ENCODE assay signal across 15 cellular contexts in genomic region chr9:4902135-4902475, GRCh38.
DNase-seq lines count a peak whose midpoint lies in the region; ATAC-seq and TF ChIP-seq lines count a peak whose summit lies in the region.
"Had no signal": no experiment of that assay in that cellular context is flagged by ENCODE, and none has a peak within 500 bp of the region (broad histone marks: within the 10 kb centered on the region; RNA-seq: fewer than 3 reads in every experiment).

No MANE protein-coding gene starts in this region.

- H3K27ac ChIP-seq in mesendoderm (ENCODE audit: low read depth, low read length) = no peak overlapping the region
- peak overlapping the region in 1 of 2 donors; percentile 11 for H3K27ac ChIP-seq in thoracic aorta

- no TSS peak for BruUV-seq in MCF 10A (replicated peaks; lab: Mats Ljungman, UMichigan)

- H3K4me1 ChIP-seq in mesendoderm (ENCODE audit: control insufficient read depth, low read depth, low read length) (no peaks in the 10 kb centered on the region), thoracic aorta (ENCODE audit: control insufficient read depth in 1 of 2, low read depth in 2 of 2) (peaks cover 19 to 30% of the 10 kb centered on the region in 2 donors)

- H3K36me3 ChIP-seq in mesendoderm (ENCODE audit: control insufficient read depth, insufficient read depth, low read length) (no peaks in the 10 kb centered on the region), thoracic aorta (no peaks in the 10 kb centered on the region)
- H3K36me3 ChIP-seq: stomach had no signal

- H3K56ac ChIP-seq in mesendoderm (ENCODE audit: low read length) = peak overlapping the region; percentile 46

- H3K36me3 Mint-ChIP-seq in activated naive CD8-positive, alpha-beta T cell treated with anti-CD3 and anti-CD28 coated beads, Interleukin-2, amount 10 ng/mL, durations not matched to agents 7 days and 5 days = peaks cover 19% of the 10 kb centered on the region
- H3K36me3 Mint-ChIP-seq in activated naive CD8-positive, alpha-beta T cell treated with anti-CD3 and anti-CD28 coated beads for 36 hours = peaks cover 32% of the 10 kb centered on the region
- H3K36me3 Mint-ChIP-seq in dendritic cell treated with granulocyte-macrophage colony-stimulating factor and Interleukin-4, amounts not matched to agents 40 ng/mL and 50 ng/mL, for 4 days (ENCODE audit: low read depth) = no peaks in the 10 kb centered on the region
- no peaks in the 10 kb centered on the region for H3K36me3 Mint-ChIP-seq in MCF 10A (ENCODE audit: insufficient read depth, unreplicated experiment)

- no peak overlapping the region for H3K23ac ChIP-seq in mesendoderm (ENCODE audit: low read length)

- H3K4ac ChIP-seq in mesendoderm (ENCODE audit: low read depth, low read length) = no peak overlapping the region

- H3K27me3 Mint-ChIP-seq in activated naive CD8-positive, alpha-beta T cell treated with anti-CD3 and anti-CD28 coated beads, Interleukin-2, amount 10 ng/mL, durations not matched to agents 7 days and 5 days = no peaks in the 10 kb centered on the region
- H3K27me3 Mint-ChIP-seq in activated naive CD8-positive, alpha-beta T cell treated with anti-CD3 and anti-CD28 coated beads for 36 hours = no peaks in the 10 kb centered on the region
- peaks cover 4% of the 10 kb centered on the region for H3K27me3 Mint-ChIP-seq in dendritic cell treated with granulocyte-macrophage colony-stimulating factor and Interleukin-4, amounts not matched to agents 40 ng/mL and 50 ng/mL, for 4 days
- H3K27me3 Mint-ChIP-seq in MCF 10A (ENCODE audit: insufficient read depth, unreplicated experiment) = peaks cover 28% of the 10 kb centered on the region
- H3K27me3 Mint-ChIP-seq: T-cell had no signal

- H3K4me2 ChIP-seq in mesendoderm (ENCODE audit: low read length) = no peak overlapping the region

- H3K9me3 Mint-ChIP-seq in activated naive CD8-positive, alpha-beta T cell treated with anti-CD3 and anti-CD28 coated beads, Interleukin-2, amount 10 ng/mL, durations not matched to agents 7 days and 5 days = peaks cover 21% of the 10 kb centered on the region
- H3K9me3 Mint-ChIP-seq in activated naive CD8-positive, alpha-beta T cell treated with anti-CD3 and anti-CD28 coated beads for 36 hours = peaks cover 22% of the 10 kb centered on the region
- H3K9me3 Mint-ChIP-seq in dendritic cell treated with granulocyte-macrophage colony-stimulating factor and Interleukin-4, amounts not matched to agents 40 ng/mL and 50 ng/mL, for 4 days = peaks cover 23% of the 10 kb centered on the region
- H3K9me3 Mint-ChIP-seq in MCF 10A (ENCODE audit: unreplicated experiment) = peaks cover 26% of the 10 kb centered on the region

- no peak overlapping the region for H2BK120ac ChIP-seq in mesendoderm (ENCODE audit: low read depth, low read length)

- intact Hi-C loops in dendritic cell treated with granulocyte-macrophage colony-stimulating factor and Interleukin-4, amounts not matched to agents 40 ng/mL and 50 ng/mL, for 4 days (cut with micrococcal nuclease) = no loop called here
- intact Hi-C loops in MCF 10A (cut with micrococcal nuclease) = no loop called here

- H3K4me3 ChIP-seq in mesendoderm (ENCODE audit: low read length) (no peak overlapping the region), thoracic aorta (peak overlapping the region; percentile 58)

- no peak overlapping the region for H3K9ac ChIP-seq in mesendoderm (ENCODE audit: low read length)

- H3K27me3 ChIP-seq in mesendoderm (ENCODE audit: insufficient read depth, low read length, poor library complexity) (no peaks in the 10 kb centered on the region), thoracic aorta (replicated peaks; ENCODE audit: insufficient read depth) (no peaks in the 10 kb centered on the region)
- H3K27me3 ChIP-seq: stomach had no signal

- no peak overlapping the region for H4K5ac ChIP-seq in mesendoderm (ENCODE audit: low read length)

- no CpG with 5 or more reads among the region's 8 CpGs for WGBS in mesendoderm (ENCODE audit: extremely low coverage, insufficient coverage, low lambda C conversion rate)

- no peak overlapping the region for H2BK15ac ChIP-seq in mesendoderm (replicated peaks; ENCODE audit: low read depth)

- H3K9me3 ChIP-seq in thoracic aorta = peaks cover 3% of the 10 kb centered on the region

- H3K4me3 Mint-ChIP-seq in activated naive CD8-positive, alpha-beta T cell treated with anti-CD3 and anti-CD28 coated beads, Interleukin-2, amount 10 ng/mL, durations not matched to agents 7 days and 5 days = no peak overlapping the region
- H3K4me3 Mint-ChIP-seq in activated naive CD8-positive, alpha-beta T cell treated with anti-CD3 and anti-CD28 coated beads for 36 hours = no peak overlapping the region
- no peak overlapping the region for H3K4me3 Mint-ChIP-seq in dendritic cell treated with granulocyte-macrophage colony-stimulating factor and Interleukin-4, amounts not matched to agents 40 ng/mL and 50 ng/mL, for 4 days
- no peak overlapping the region for H3K4me3 Mint-ChIP-seq in MCF 10A (ENCODE audit: unreplicated experiment)

- no peak overlapping the region for H3K18ac ChIP-seq in mesendoderm (ENCODE audit: low read length)

- no peak for ATAC-seq in activated naive CD8-positive, alpha-beta T cell treated with anti-CD3 and anti-CD28 coated beads, Interleukin-2, amount 10 ng/mL, durations not matched to agents 7 days and 5 days (ENCODE audit: low read depth)
- ATAC-seq in thoracic aorta (ENCODE audit: insufficient number of reproducible peaks, low FRiP score, low read depth) (no peak), HG03571 (IDR thresholded peaks at IDR 0.05; ENCODE audit: unreplicated experiment) (no peak)
- ATAC-seq: activated T-cell treated with anti-CD3 and anti-CD28 coated beads, Interleukin-2, amount 50 U/mL, for 4 hours had no signal

- TF ChIP-seq CTCF in thoracic aorta (IDR thresholded peaks at IDR 0.05) = no peak
- no peak for TF ChIP-seq CTCF in MCF 10A (IDR thresholded peaks at IDR 0.05; ENCODE audit: unreplicated experiment)

- CTCF ChIA-PET in MCF 10A (lab: Yijun Ruan, JAX) = interaction anchor here (0.6 to 1.8 kb wide), 4 partner anchors 22 to 137 kb away, joined by 3 to 5 read pairs (median 4); no protein-coding TSS in a partner anchor

- H2AK5ac ChIP-seq in mesendoderm (ENCODE audit: low read length) = no peak overlapping the region

- no peak overlapping the region for H2BK5ac ChIP-seq in mesendoderm (ENCODE audit: low read length)

- no peaks in the 10 kb centered on the region for H3K79me2 ChIP-seq in mesendoderm (ENCODE audit: control insufficient read depth, insufficient read depth, low read length)

- H4K8ac ChIP-seq in mesendoderm (ENCODE audit: low read depth, low read length) = no peak overlapping the region

- POLR2A ChIA-PET in activated naive CD8-positive, alpha-beta T cell treated with anti-CD3 and anti-CD28 coated beads, Interleukin-2, amount 10 ng/mL, durations not matched to agents 7 days and 5 days (lab: Charles Lee) = interaction anchor here (0.7 to 1.6 kb wide), 3 partner anchors 83 to 705 kb away, joined by 3 read pairs; partner anchors contain the start of genes JAK2 and RCL1
- POLR2A ChIA-PET in MCF 10A (lab: Yijun Ruan, JAX) = interaction anchor here (0.8 to 1.3 kb wide), 2 partner anchors 14 to 20 kb away, joined by 3 read pairs; no protein-coding TSS in a partner anchor

- peaks cover 2% of the 10 kb centered on the region for H3K4me1 Mint-ChIP-seq in activated naive CD8-positive, alpha-beta T cell treated with anti-CD3 and anti-CD28 coated beads, Interleukin-2, amount 10 ng/mL, durations not matched to agents 7 days and 5 days
- H3K4me1 Mint-ChIP-seq in activated naive CD8-positive, alpha-beta T cell treated with anti-CD3 and anti-CD28 coated beads for 36 hours = peaks cover 5% of the 10 kb centered on the region
- H3K4me1 Mint-ChIP-seq in dendritic cell treated with granulocyte-macrophage colony-stimulating factor and Interleukin-4, amounts not matched to agents 40 ng/mL and 50 ng/mL, for 4 days (ENCODE audit: low read depth) = peaks cover 12% of the 10 kb centered on the region
- H3K4me1 Mint-ChIP-seq in MCF 10A (ENCODE audit: insufficient read depth, unreplicated experiment) = peaks cover 5% of the 10 kb centered on the region

- peak overlapping the region; percentile 66 for H3K27ac Mint-ChIP-seq in activated naive CD8-positive, alpha-beta T cell treated with anti-CD3 and anti-CD28 coated beads, Interleukin-2, amount 10 ng/mL, durations not matched to agents 7 days and 5 days
- H3K27ac Mint-ChIP-seq in activated naive CD8-positive, alpha-beta T cell treated with anti-CD3 and anti-CD28 coated beads for 36 hours = no peak overlapping the region
- H3K27ac Mint-ChIP-seq in dendritic cell treated with granulocyte-macrophage colony-stimulating factor and Interleukin-4, amounts not matched to agents 40 ng/mL and 50 ng/mL, for 4 days = peak overlapping the region; percentile 62
- H3K27ac Mint-ChIP-seq in MCF 10A (ENCODE audit: low read depth, unreplicated experiment) = no peak overlapping the region

- DNase-seq in activated naive CD8-positive, alpha-beta T cell treated with anti-CD3 and anti-CD28 coated beads, Interleukin-2, amount 10 ng/mL, durations not matched to agents 7 days and 5 days = no peak
- no peak for DNase-seq in activated naive CD8-positive, alpha-beta T cell treated with anti-CD3 and anti-CD28 coated beads for 36 hours
- DNase-seq in mesendoderm (no peak), thoracic aorta (ENCODE audit: low spot score) (no peak), HuH-7 (ENCODE audit: low spot score) (no peak), MCF 10A (ENCODE audit: unreplicated experiment) (no peak)
- DNase-seq: activated CD4-positive, alpha-beta T cell treated with anti-CD3 and anti-CD28 coated beads for 4 hours; activated T-cell treated with anti-CD3 and anti-CD28 coated beads, Interleukin-2, amount 50 U/mL, for 4 hours; NCI-H1694 treated with DMSO at 0.1 percent for 48 hours; NCI-H526; stimulated activated CD4-positive, alpha-beta T cell treated with anti-CD3 and anti-CD28 coated beads, Interleukin-12 subunit alpha, Interleukin-12 subunit beta, amount 100 ng/mL, for 4 hours had no signal

- no peaks in the 10 kb centered on the region for H3K79me1 ChIP-seq in mesendoderm (ENCODE audit: low read length)

Comparison
In these comparisons a context has a peak if more than half of its experiments do, and no peak if none do; other contexts are left out.
1. H3K27ac Mint-ChIP-seq: peak in activated naive CD8-positive, alpha-beta T cell treated with anti-CD3 and anti-CD28 coated beads, Interleukin-2, amount 10 ng/mL, durations not matched to agents 7 days and 5 days (single experiment) and dendritic cell treated with granulocyte-macrophage colony-stimulating factor and Interleukin-4, amounts not matched to agents 40 ng/mL and 50 ng/mL, for 4 days (single experiment); none in activated naive CD8-positive, alpha-beta T cell treated with anti-CD3 and anti-CD28 coated beads for 36 hours (single experiment) and MCF 10A (single experiment).